22 cellular contexts compared by ENCODE assay signal in the genomic region with DNA sequence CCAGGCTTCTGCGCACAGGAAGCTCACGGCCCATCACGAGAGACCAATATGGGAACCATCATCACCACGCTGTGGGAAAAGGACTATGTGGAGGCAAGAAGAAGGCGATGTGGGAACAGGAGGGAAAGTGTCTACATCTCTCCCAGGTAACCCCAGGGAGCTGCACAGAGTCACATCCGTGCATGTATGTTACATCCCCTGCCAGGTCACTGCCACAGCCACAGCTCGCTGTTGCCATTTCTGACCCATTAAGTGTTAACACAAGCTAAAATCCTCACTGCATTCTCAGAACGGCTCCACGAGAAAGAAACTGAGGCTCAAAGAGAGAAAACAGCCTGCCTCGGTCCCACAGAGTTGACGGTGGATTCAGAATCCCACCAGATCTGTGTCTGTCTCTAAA.
DNase-seq lines count a peak whose midpoint lies in the region; ATAC-seq and TF ChIP-seq lines count a peak whose summit lies in the region.
"Had no signal": no experiment of that assay in that cellular context is flagged by ENCODE, and none has a peak within 500 bp of the region (broad histone marks: within the 10 kb centered on the region; RNA-seq: fewer than 3 reads in every experiment).

No MANE protein-coding gene starts in this region.

- H3K9ac ChIP-seq in neural progenitor cell = no peak overlapping the region
- H3K9ac ChIP-seq: BLaER1 treated with 17β-estradiol and CSF1 and Interleukin-3, amounts not matched to agents 10 nM and 100 nM had no signal

- H3K36me3 ChIP-seq in HEK293 (ENCODE audit: control insufficient read depth in 2 of 2, insufficient read depth in 1 of 2, low read length in 2 of 2) (no peaks in the 10 kb centered on the region), WERI-Rb-1 (no peaks in the 10 kb centered on the region), neural progenitor cell (no peaks in the 10 kb centered on the region)
- H3K36me3 ChIP-seq: BE2C; BLaER1 treated with 17β-estradiol and CSF1 and Interleukin-3, amounts not matched to agents 10 nM and 100 nM; HAP-1 had no signal

- no peaks in the 10 kb centered on the region for H4K20me1 ChIP-seq in neural progenitor cell (ENCODE audit: low read depth)
- H4K20me1 ChIP-seq: BLaER1 treated with 17β-estradiol and CSF1 and Interleukin-3, amounts not matched to agents 10 nM and 100 nM had no signal

- TF ChIP-seq CTCF in HEK293 (tag by site-specific recombination; IDR thresholded peaks at IDR 0.05) (no peak), WERI-Rb-1 (IDR thresholded peaks at IDR 0.05; ENCODE audit: low read depth, low read length) (no peak), neural progenitor cell (IDR thresholded peaks at IDR 0.05) (no peak)

- CTCF ChIA-PET in HEK293 (lab: Yijun Ruan, JAX) = interaction anchor here (0.7 to 2.0 kb wide), 2 partner anchors 34 to 165 kb away, joined by 4 to 6 read pairs; no protein-coding TSS in a partner anchor

- peaks cover 28% of the 10 kb centered on the region for H3K4me1 Mint-ChIP-seq in neural progenitor cell
- H3K4me1 Mint-ChIP-seq: CD14-positive monocyte; CD8-positive, alpha-beta memory T cell had no signal

- DNase-seq in WERI-Rb-1 (no peak), neural progenitor cell (ENCODE audit: low spot score) (no peak), mucosa of gallbladder (ENCODE audit: low spot score) (no peak)
- no peak for DNase-seq in activated effector memory CD4-positive, alpha-beta T cell treated with anti-CD3 and anti-CD28 coated beads, Interleukin-2, amount 50 U/mL, for 16 hours
- DNase-seq: 8988T; ACHN; AML-193; BE2C; CD4-positive, alpha-beta T cell; CD8-positive, alpha-beta memory T cell; DMS 273 treated with DMSO at 0.1 percent for 48 hours; DMS79; EL; GDM1 had no signal

- no peaks in the 10 kb centered on the region for H3K9me3 Mint-ChIP-seq in neural progenitor cell
- H3K9me3 Mint-ChIP-seq: CD4-positive, alpha-beta T cell; CD8-positive, alpha-beta memory T cell; GM23338 had no signal

- peaks cover 11% of the 10 kb centered on the region for H3F3A ChIP-seq in neural progenitor cell (ENCODE audit: low read depth)

- POLR2A ChIA-PET in HEK293 (lab: Yijun Ruan, JAX) = no interaction called here

- H3K4me2 ChIP-seq in neural progenitor cell = peak overlapping the region; percentile 57
- H3K4me2 ChIP-seq: A549; BLaER1 treated with 17β-estradiol and CSF1 and Interleukin-3, amounts not matched to agents 10 nM and 100 nM; GM23338 had no signal

- H3K27me3 Mint-ChIP-seq in neural progenitor cell (ENCODE audit: insufficient read depth, low read depth) = peaks cover 17% of the 10 kb centered on the region
- H3K27me3 Mint-ChIP-seq: CD4-positive, alpha-beta T cell had no signal

- H3K27ac ChIP-seq in HEK293 (ENCODE audit: extremely low read depth, low read depth, low read length) (no peak overlapping the region), WERI-Rb-1 (peak overlapping the region; percentile 76), neural progenitor cell (no peak overlapping the region)
- H3K27ac ChIP-seq: A549; BLaER1 treated with 17β-estradiol and CSF1 and Interleukin-3, amounts not matched to agents 10 nM and 100 nM had no signal

- H3K4me1 ChIP-seq in HEK293 (ENCODE audit: control insufficient read depth, insufficient read depth, low read length) (no peaks in the 10 kb centered on the region; the same call in 1 of the 2 replicates), neural progenitor cell (peaks cover 34% of the 10 kb centered on the region)
- H3K4me1 ChIP-seq: BE2C; BLaER1 treated with 17β-estradiol and CSF1 and Interleukin-3, amounts not matched to agents 10 nM and 100 nM; HAP-1 had no signal

- H3K9me3 ChIP-seq in HEK293 (ENCODE audit: control insufficient read depth, insufficient read depth, low read depth, low read length) = no peaks in the 10 kb centered on the region
- H3K9me3 ChIP-seq in WERI-Rb-1 (ENCODE audit: severe bottlenecking) = no peaks in the 10 kb centered on the region
- no peaks in the 10 kb centered on the region for H3K9me3 ChIP-seq in neural progenitor cell (ENCODE audit: low read depth)
- H3K9me3 ChIP-seq: A549; BE2C; BLaER1 treated with 17β-estradiol and CSF1 and Interleukin-3, amounts not matched to agents 10 nM and 100 nM; HAP-1 had no signal

- no peak overlapping the region for H3K27ac Mint-ChIP-seq in neural progenitor cell
- H3K27ac Mint-ChIP-seq: CD14-positive monocyte; CD4-positive, alpha-beta T cell; CD8-positive, alpha-beta memory T cell; GM23338 had no signal

- no peak overlapping the region for H2AFZ ChIP-seq in neural progenitor cell (replicated peaks)
- H2AFZ ChIP-seq: GM23338 had no signal

- H3K79me2 ChIP-seq in neural progenitor cell (ENCODE audit: low read depth) = no peaks in the 10 kb centered on the region

- H3K4me3 ChIP-seq in HEK293 (ENCODE audit: low read depth, low read length) = no peak overlapping the region
- H3K4me3 ChIP-seq in WERI-Rb-1 (ENCODE audit: low read depth, low read length) = no peak overlapping the region
- no peak overlapping the region for H3K4me3 ChIP-seq in neural progenitor cell
- H3K4me3 ChIP-seq: A549; BLaER1 treated with 17β-estradiol and CSF1 and Interleukin-3, amounts not matched to agents 10 nM and 100 nM; GM12878; GM23338; HAP-1 had no signal

- no peak for ATAC-seq in GM19023 (IDR thresholded peaks at IDR 0.05; ENCODE audit: unreplicated experiment)
- ATAC-seq: A549, GM12878, GM23338 had no signal

- H3K27me3 ChIP-seq in WERI-Rb-1 (ENCODE audit: insufficient read depth, low read depth, severe bottlenecking) (no peaks in the 10 kb centered on the region), neural progenitor cell (no peaks in the 10 kb centered on the region)
- H3K27me3 ChIP-seq: BE2C; BLaER1 treated with 17β-estradiol and CSF1 and Interleukin-3, amounts not matched to agents 10 nM and 100 nM had no signal

- no peaks in the 10 kb centered on the region for H3K36me3 Mint-ChIP-seq in neural progenitor cell
- H3K36me3 Mint-ChIP-seq: CD14-positive monocyte; CD8-positive, alpha-beta memory T cell had no signal

- H3K4me3 Mint-ChIP-seq in neural progenitor cell = peak overlapping the region; percentile 22
- H3K4me3 Mint-ChIP-seq: CD14-positive monocyte; CD4-positive, alpha-beta T cell; CD8-positive, alpha-beta memory T cell; GM23338 had no signal

TF ChIP-seq in HEK293, 187 proteins besides CTCF, POLR2A, EP300 and RAD21:
- TF ChIP-seq ZNF157 (tag by site-specific recombination; IDR thresholded peaks at IDR 0.05) (peak; percentile 99), KLF16 (tag by site-specific recombination; IDR thresholded peaks at IDR 0.05) (no peak), SETDB1 (IDR thresholded peaks at IDR 0.05; ENCODE audit: insufficient read length, low read length) (peak; percentile 73), PRDM1 (tag by site-specific recombination; IDR thresholded peaks at IDR 0.05) (no peak), ZNF548 (tag by site-specific recombination; IDR thresholded peaks at IDR 0.05) (no peak)
- TF ChIP-seq, protein P1, sequence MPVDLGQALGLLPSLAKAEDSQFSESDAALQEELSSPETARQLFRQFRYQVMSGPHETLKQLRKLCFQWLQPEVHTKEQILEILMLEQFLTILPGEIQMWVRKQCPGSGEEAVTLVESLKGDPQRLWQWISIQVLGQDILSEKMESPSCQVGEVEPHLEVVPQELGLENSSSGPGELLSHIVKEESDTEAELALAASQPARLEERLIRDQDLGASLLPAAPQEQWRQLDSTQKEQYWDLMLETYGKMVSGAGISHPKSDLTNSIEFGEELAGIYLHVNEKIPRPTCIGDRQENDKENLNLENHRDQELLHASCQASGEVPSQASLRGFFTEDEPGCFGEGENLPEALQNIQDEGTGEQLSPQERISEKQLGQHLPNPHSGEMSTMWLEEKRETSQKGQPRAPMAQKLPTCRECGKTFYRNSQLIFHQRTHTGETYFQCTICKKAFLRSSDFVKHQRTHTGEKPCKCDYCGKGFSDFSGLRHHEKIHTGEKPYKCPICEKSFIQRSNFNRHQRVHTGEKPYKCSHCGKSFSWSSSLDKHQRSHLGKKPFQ (tag by site-specific recombination; IDR thresholded peaks at IDR 0.05) = no peak
TF ChIP-seq in HEK293: peak in this region for 2.
